In genomic region chr13:113837554-113838355, GRCh38 we compare ENCODE assay signal across 8 cellular contexts. TPM values are rescaled to one million over a fixed set of nuclear protein-coding genes. Genes with fewer than 3 reads are reported as not detected.
DNase-seq lines count a peak whose midpoint lies in the region; ATAC-seq and TF ChIP-seq lines count a peak whose summit lies in the region.

No MANE protein-coding gene starts in this region.

- peak; percentile 49 to 51 for DNase-seq in SHP77 (lab: John Stamatoyannopoulos, UW)
- DNase-seq in SHP77 treated with DMSO at 0.1 percent for 48 hours (lab: John Stamatoyannopoulos, UW): no peak
- DNase-seq in PC-3: peak; percentile 84
- no peak for DNase-seq in endothelial cell (ENCODE audit: low spot score)
- peak; percentile 86 for DNase-seq in mesendoderm
- DNase-seq in transverse colon: peak; percentile 84
- no peak for DNase-seq in CD1c-positive myeloid dendritic cell (ENCODE audit: extremely low spot score)
- no peak for DNase-seq in stimulated activated CD4-positive, alpha-beta T cell treated with anti-CD3 and anti-CD28 coated beads, Interleukin-2, amount 100 ng/mL, for 48 hours

- no peaks in the 10 kb centered on the region for H3K27me3 ChIP-seq in PC-3 (ENCODE audit: low read length)
- H3K27me3 ChIP-seq in mesendoderm (ENCODE audit: insufficient read depth, low read length, poor library complexity): no peaks in the 10 kb centered on the region
- H3K27me3 ChIP-seq in transverse colon: no peaks in the 10 kb centered on the region

- peak overlapping the region; percentile 66 for H3K9ac ChIP-seq in PC-3 (ENCODE audit: low read length)
- H3K9ac ChIP-seq in mesendoderm (ENCODE audit: low read length): peak overlapping the region; percentile 42

- H3K9me3 ChIP-seq in PC-3 (ENCODE audit: low read length) (no peaks in the 10 kb centered on the region), transverse colon (no peaks in the 10 kb centered on the region)

- peak overlapping the region; percentile 94 for H2BK5ac ChIP-seq in mesendoderm (ENCODE audit: low read length)

- H3K18ac ChIP-seq in mesendoderm (ENCODE audit: low read length): peak overlapping the region; percentile 52

- no peaks in the 10 kb centered on the region for H3K36me3 ChIP-seq in PC-3 (ENCODE audit: low read depth, low read length)
- H3K36me3 ChIP-seq in mesendoderm (ENCODE audit: control insufficient read depth, insufficient read depth, low read length): no peaks in the 10 kb centered on the region
- peaks cover 0 to 8% (median 2%) of the 10 kb centered on the region in 4 donors for H3K36me3 ChIP-seq in transverse colon

- no peak overlapping the region for H4K5ac ChIP-seq in mesendoderm (ENCODE audit: low read length)

- peaks cover 23% of the 10 kb centered on the region for H3K4me1 ChIP-seq in PC-3 (ENCODE audit: insufficient read depth, low read length)
- peaks cover 3% of the 10 kb centered on the region for H3K4me1 ChIP-seq in mesendoderm (ENCODE audit: control insufficient read depth, low read depth, low read length)
- peaks cover 41 to 46% (median 44%) of the 10 kb centered on the region in 4 donors for H3K4me1 ChIP-seq in transverse colon

- no peaks in the 10 kb centered on the region for H3K9me2 ChIP-seq in PC-3 (replicated peaks; ENCODE audit: low read length)

- POLR2A ChIA-PET in PC-3 (lab: Charles Lee; ENCODE audit: unreplicated experiment): interaction anchor here (0.6 kb wide), 1 partner anchor 58 kb away, joined by 3 read pairs; no protein-coding TSS in a partner anchor

- H4K20me1 ChIP-seq in PC-3 (ENCODE audit: low read length): no peaks in the 10 kb centered on the region

- H3K23ac ChIP-seq in mesendoderm (ENCODE audit: low read length): peak overlapping the region; percentile 91

- H3K36me3 Mint-ChIP-seq in endothelial cell (ENCODE audit: low read depth, unreplicated experiment): peaks cover 4% of the 10 kb centered on the region

- no peak for TF ChIP-seq POLR2A in transverse colon (IDR thresholded peaks at IDR 0.05)

- H3K27ac Mint-ChIP-seq in endothelial cell (ENCODE audit: unreplicated experiment): peak overlapping the region; percentile 71

- H3K4me3 Mint-ChIP-seq in endothelial cell (ENCODE audit: unreplicated experiment): no peak overlapping the region

- H3K27me3 Mint-ChIP-seq in endothelial cell (ENCODE audit: unreplicated experiment): peaks cover 24% of the 10 kb centered on the region

- peak overlapping the region; percentile 77 for H3K4me2 ChIP-seq in PC-3 (ENCODE audit: low read length)
- no peak overlapping the region for H3K4me2 ChIP-seq in mesendoderm (ENCODE audit: low read length)

- TF ChIP-seq CTCF in PC-3 (conservative IDR thresholded peaks at IDR 0.05; ENCODE audit: low read depth, low read length): no peak
- TF ChIP-seq CTCF in endothelial cell (IDR thresholded peaks at IDR 0.05; ENCODE audit: unreplicated experiment): no peak
- TF ChIP-seq CTCF in transverse colon (IDR thresholded peaks at IDR 0.05): no peak

- H3K4me1 Mint-ChIP-seq in endothelial cell (ENCODE audit: unreplicated experiment): peaks cover 23% of the 10 kb centered on the region

- H3K79me2 ChIP-seq in PC-3 (ENCODE audit: low read length) (no peaks in the 10 kb centered on the region), mesendoderm (ENCODE audit: control insufficient read depth, insufficient read depth, low read length) (no peaks in the 10 kb centered on the region)

- H4K8ac ChIP-seq in mesendoderm (ENCODE audit: low read depth, low read length): no peak overlapping the region

- H2AK5ac ChIP-seq in mesendoderm (ENCODE audit: low read length): no peak overlapping the region

- H3K4ac ChIP-seq in mesendoderm (ENCODE audit: low read depth, low read length): peak overlapping the region; percentile 90

- peak overlapping the region; percentile 79 for H2BK120ac ChIP-seq in mesendoderm (ENCODE audit: low read depth, low read length)

- intact Hi-C loops in PC-3 (cut with micrococcal nuclease): loop anchor here (2.0 to 5.0 kb wide), 2 partner anchors 17 to 110 kb away; no protein-coding TSS in a partner anchor
- intact Hi-C loops in transverse colon (cut with DNase I; ENCODE audit: low total_unique reads): no loop called here

- WGBS in mesendoderm (ENCODE audit: extremely low coverage, insufficient coverage, low lambda C conversion rate): no CpG with 5 or more reads among the region's 16 CpGs
- 30% methylated on average over 13 of the region's 16 CpGs; no CpG with 5 or more reads in 1 of the 2 donors for whole genome bisulfite sequencing in transverse colon (ENCODE audit: low coverage in 1 of 2), 2 donors

- H3F3A ChIP-seq in PC-3 (ENCODE audit: low read length, unreplicated experiment): no peaks in the 10 kb centered on the region

- H2BK15ac ChIP-seq in mesendoderm (replicated peaks; ENCODE audit: low read depth): no peak overlapping the region

- H3K79me1 ChIP-seq in mesendoderm (ENCODE audit: low read length): no peaks in the 10 kb centered on the region

- H3K9me3 Mint-ChIP-seq in endothelial cell (ENCODE audit: unreplicated experiment): no peaks in the 10 kb centered on the region

- peak overlapping the region; percentile 72; the same call in 1 of the 2 replicates for H2AFZ ChIP-seq in PC-3 (ENCODE audit: low read length)

- BruUV-seq in PC-3 (replicated peaks; lab: Mats Ljungman, UMichigan): no TSS peak

- peak overlapping the region; percentile 83 for H3K27ac ChIP-seq in PC-3 (ENCODE audit: low read length)
- peak overlapping the region; percentile 68 for H3K27ac ChIP-seq in mesendoderm (ENCODE audit: low read depth, low read length)
- H3K27ac ChIP-seq in transverse colon: peak overlapping the region; percentile 68 to 87 (median 84)

- in situ Hi-C loops in transverse colon (cut with MboI; ENCODE audit: low pct_ligation_motif_present in 1 of 4, low pct_unique_long_range_greater_than_20kb in 1 of 4, low sequenced_read_pairs in 3 of 4): no loop called here

- peak; percentile 92 for ATAC-seq in PC-3

- no peak for TF ChIP-seq EP300 in transverse colon (IDR thresholded peaks at IDR 0.05; ENCODE audit: low read depth)

- peak overlapping the region; percentile 48 for H3K4me3 ChIP-seq in PC-3 (ENCODE audit: low read length)
- H3K4me3 ChIP-seq in mesendoderm (ENCODE audit: low read length): no peak overlapping the region
- peak overlapping the region in 1 of 4 donors; percentile 11 for H3K4me3 ChIP-seq in transverse colon

- CTCF ChIA-PET in PC-3 (lab: Charles Lee): no interaction called here

- H3K56ac ChIP-seq in mesendoderm (ENCODE audit: low read length): peak overlapping the region; percentile 80

RNA-seq across cellular contexts. Expression of gene GAS6, which starts 26.1 kb away (rescaled TPM):
- total RNA-seq in PC-3 (2014; rRNA removed) (20.9 and 33.7 TPM in 2 replicates), endothelial cell (ENCODE audit: unreplicated experiment) (19.8 TPM), transverse colon (100 to 1,000 TPM; 152 to 284 (median 169) TPM)
- polyA plus RNA-seq in mesendoderm (2013, experiment 1 of 2): 3.6 TPM
- polyA plus RNA-seq in mesendoderm (2013, experiment 2 of 2): 3.8 TPM

Comparison
In these comparisons a context has a peak if more than half of its experiments do, and no peak if none do; other contexts are left out.
1. DNase-seq: peak in SHP77 (2 of 2), PC-3 (single experiment), mesendoderm (single experiment) and transverse colon (single experiment); none in SHP77 treated with DMSO at 0.1 percent for 48 hours (single experiment), endothelial cell (single experiment), CD1c-positive myeloid dendritic cell (single experiment) and stimulated activated CD4-positive, alpha-beta T cell treated with anti-CD3 and anti-CD28 coated beads, Interleukin-2, amount 100 ng/mL, for 48 hours (0 of 2).
2. Peak in every context shown above with its lines, with median percentiles within 50 percentile points of each other: H3K27ac ChIP-seq.